Comparison of ENCODE assay signal across 12 cellular contexts in genomic region chr11:95999604-96000003, GRCh38.
A peak's percentile ranks its signal among the peaks of the same experiment; 100 is the strongest.
DNase-seq lines count a peak whose midpoint lies in the region; ATAC-seq and TF ChIP-seq lines count a peak whose summit lies in the region.
"Had no signal": no experiment of that assay in that cellular context is flagged by ENCODE, and none has a peak within 500 bp of the region (broad histone marks: within the 10 kb centered on the region; RNA-seq: fewer than 3 reads in every experiment).

No MANE protein-coding gene starts in this region.

- no TSS peak for BruUV-seq in PC-9 (replicated peaks; lab: Mats Ljungman, UMichigan)

- H3K79me2 ChIP-seq in PC-9 (ENCODE audit: low read depth): no peaks in the 10 kb centered on the region

- no peak overlapping the region for H2AFZ ChIP-seq in PC-9

- TF ChIP-seq POLR2A in stomach (IDR thresholded peaks at IDR 0.05): no peak

- 21 to 45% (median 30%) methylated on average over 5 of the region's 5 CpGs for WGBS in stomach, 5 donors

- H3K4me1 ChIP-seq in HUES6 (ENCODE audit: control insufficient read depth, insufficient read depth, low read length) (peaks cover 14% of the 10 kb centered on the region), lower lobe of right lung (peaks cover 21% of the 10 kb centered on the region), stomach (peaks cover 0 to 27% (median 21%) of the 10 kb centered on the region in 4 donors), PC-9 (replicated peaks; ENCODE audit: insufficient read depth) (no peaks in the 10 kb centered on the region)
- H3K4me1 ChIP-seq: right lobe of liver had no signal

- no peak for TF ChIP-seq EP300 in stomach (IDR thresholded peaks at IDR 0.05)

- no peaks in the 10 kb centered on the region for H3K27me3 ChIP-seq in HUES6 (ENCODE audit: control insufficient read depth, insufficient read depth, low read length)
- H3K27me3 ChIP-seq in lower lobe of right lung (ENCODE audit: low read depth): no peaks in the 10 kb centered on the region
- no peaks in the 10 kb centered on the region for H3K27me3 ChIP-seq in stomach
- H3K27me3 ChIP-seq in PC-9 (ENCODE audit: insufficient read depth, low read depth): no peaks in the 10 kb centered on the region
- H3K27me3 ChIP-seq: right lobe of liver had no signal

- H4K20me1 ChIP-seq in PC-9 (ENCODE audit: insufficient read depth): no peaks in the 10 kb centered on the region

- H3K9me2 ChIP-seq in PC-9 (ENCODE audit: insufficient read depth): no peaks in the 10 kb centered on the region

- ATAC-seq in lower lobe of right lung: peak in 1 of 2 donors; percentile 26
- no peak for ATAC-seq in GM19452 (IDR thresholded peaks at IDR 0.05; ENCODE audit: unreplicated experiment)

- TF ChIP-seq CTCF in lower lobe of right lung (IDR thresholded peaks at IDR 0.05) (no peak), stomach (IDR thresholded peaks at IDR 0.05) (no peak), PC-9 (conservative IDR thresholded peaks at IDR 0.05) (no peak)

- no peaks in the 10 kb centered on the region; the same call in 1 of the 2 replicates for H3F3A ChIP-seq in PC-9 (ENCODE audit: insufficient read depth, low read depth)

- H3K27ac ChIP-seq in HUES6 (ENCODE audit: low read depth, low read length): peak overlapping the region; percentile 58; the same call in 1 of the 2 replicates
- peak overlapping the region; percentile 65 for H3K27ac ChIP-seq in caudate nucleus (ENCODE audit: low read depth, low read length)
- H3K27ac ChIP-seq in lower lobe of right lung: peak overlapping the region; percentile 46
- peak overlapping the region in 4 of 5 donors; percentile 55 to 78 (median 56) for H3K27ac ChIP-seq in stomach
- H3K27ac ChIP-seq in PC-9: no peak overlapping the region
- H3K27ac ChIP-seq: right lobe of liver had no signal

- H3K9ac ChIP-seq in HUES6 (ENCODE audit: low read length): no peak overlapping the region

- intact Hi-C loops in lower lobe of right lung (cut with DNase I): no loop called here
- intact Hi-C loops in stomach (cut with DNase I; ENCODE audit: low total_unique reads): no loop called here
- intact Hi-C loops in PC-9 (cut with micrococcal nuclease; ENCODE audit: unreplicated experiment): no loop called here

- H3K4me2 ChIP-seq in PC-9: no peak overlapping the region

- H3K9me3 ChIP-seq in HUES6 (ENCODE audit: control insufficient read depth, insufficient read depth, low read depth, low read length) (no peaks in the 10 kb centered on the region), lower lobe of right lung (no peaks in the 10 kb centered on the region), stomach (no peaks in the 10 kb centered on the region), PC-9 (ENCODE audit: insufficient read depth, low read depth) (no peaks in the 10 kb centered on the region)
- H3K9me3 ChIP-seq: right lobe of liver had no signal

- DNase-seq in caudate nucleus (lab: John Stamatoyannopoulos, UW): no peak
- DNase-seq in lower lobe of right lung: no peak
- DNase-seq in stomach: no peak
- DNase-seq in stimulated activated CD4-positive, alpha-beta T cell treated with anti-CD3 and anti-CD28 coated beads, Interleukin-12 subunit alpha, Interleukin-12 subunit beta, amount 100 ng/mL, for 4 hours: no peak
- DNase-seq in NCI-H226: no peak
- no peak for DNase-seq in PC-9
- DNase-seq: activated CD4-positive, CD25-positive, alpha-beta regulatory T cell treated with anti-CD3 and anti-CD28 coated beads, Interleukin-2, amount 50 U/mL, for 72 hours; activated T-cell treated with anti-CD3 and anti-CD28 coated beads, Interleukin-2, amount 50 U/mL, for 24 hours; DMS153; right lobe of liver had no signal

- POLR2A ChIA-PET in PC-9 (lab: Charles Lee; ENCODE audit: unreplicated experiment): no interaction called here

- H3K36me3 ChIP-seq in HUES6 (ENCODE audit: control insufficient read depth, insufficient read depth, low read length): no peaks in the 10 kb centered on the region
- no peaks in the 10 kb centered on the region for H3K36me3 ChIP-seq in lower lobe of right lung
- no peaks in the 10 kb centered on the region for H3K36me3 ChIP-seq in stomach
- H3K36me3 ChIP-seq in PC-9 (ENCODE audit: low read depth): no peaks in the 10 kb centered on the region
- H3K36me3 ChIP-seq: right lobe of liver had no signal

- no peak overlapping the region for H3K4me3 ChIP-seq in HUES6 (ENCODE audit: low read depth, low read length)
- peak overlapping the region; percentile 10 for H3K4me3 ChIP-seq in lower lobe of right lung
- peak overlapping the region in 2 of 4 donors; percentile 2 to 8 for H3K4me3 ChIP-seq in stomach
- H3K4me3 ChIP-seq in PC-9: no peak overlapping the region
- H3K4me3 ChIP-seq: right lobe of liver had no signal

- CTCF ChIA-PET in PC-9 (lab: Charles Lee): interaction anchor here (0.6 kb wide), 3 partner anchors 100 to 1232 kb away, joined by 3 to 4 read pairs (median 4); no protein-coding TSS in a partner anchor
